ENCODE assay signal across 30 cellular contexts in genomic region chr21:34313116-34313515, GRCh38. TPM values are rescaled to one million over a fixed set of nuclear protein-coding genes. Genes with fewer than 3 reads are reported as not detected.
DNase-seq lines count a peak whose midpoint lies in the region; FAIRE-seq and TF ChIP-seq lines count a peak whose summit lies in the region.
"Had no signal": no experiment of that assay in that cellular context is flagged by ENCODE, and none has a peak within 500 bp of the region (broad histone marks: within the 10 kb centered on the region; RNA-seq: fewer than 3 reads in every experiment).

No MANE protein-coding gene starts in this region.

- peak; percentile 73 for FAIRE-seq in keratinocyte (lab: Jason Lieb, UNC)

- H3K9me3 Mint-ChIP-seq in glutamatergic neuron (ENCODE audit: unreplicated experiment) = peaks cover 2% of the 10 kb centered on the region
- no peaks in the 10 kb centered on the region for H3K9me3 Mint-ChIP-seq in endothelial cell (ENCODE audit: unreplicated experiment)
- H3K9me3 Mint-ChIP-seq: naive B cell; stimulated activated naive B cell treated with anti-CD40 and anti-IgM and Interleukin-4, amounts not matched to agents 10 μg/mL and 1 μg/mL and 100 μg/mL, for 72 hours had no signal

- peak overlapping the region; percentile 84 for H2AFZ ChIP-seq in keratinocyte (ENCODE audit: control insufficient read depth, low read length)

- no peaks in the 10 kb centered on the region for H3K9me1 ChIP-seq in keratinocyte (ENCODE audit: control insufficient read depth, extremely low read depth, insufficient read depth, low read length)

- no peaks in the 10 kb centered on the region for H3K36me3 ChIP-seq in keratinocyte (ENCODE audit: control insufficient read depth in 2 of 2, extremely low read depth in 1 of 2, insufficient read depth in 2 of 2, low read length in 2 of 2)
- H3K36me3 ChIP-seq: BLaER1, esophagus muscularis mucosa, MG63, SJCRH30, suprapubic skin, uterus had no signal

- H3K4me1 Mint-ChIP-seq in glutamatergic neuron (ENCODE audit: low read depth, unreplicated experiment) = peaks cover 8% of the 10 kb centered on the region
- peaks cover 15% of the 10 kb centered on the region for H3K4me1 Mint-ChIP-seq in endothelial cell (ENCODE audit: unreplicated experiment)
- H3K4me1 Mint-ChIP-seq: brain; naive B cell; stimulated activated naive B cell treated with anti-CD40 and anti-IgM and Interleukin-4, amounts not matched to agents 10 μg/mL and 1 μg/mL and 100 μg/mL, for 72 hours had no signal

- H3K4me3 Mint-ChIP-seq in glutamatergic neuron (ENCODE audit: unreplicated experiment) (no peak overlapping the region), endothelial cell (ENCODE audit: unreplicated experiment) (no peak overlapping the region)
- H3K4me3 Mint-ChIP-seq: brain; naive B cell; stimulated activated naive B cell treated with anti-CD40 and anti-IgM and Interleukin-4, amounts not matched to agents 10 μg/mL and 1 μg/mL and 100 μg/mL, for 72 hours had no signal

- no peaks in the 10 kb centered on the region for H4K20me1 ChIP-seq in keratinocyte (ENCODE audit: control insufficient read depth, extremely low read depth, insufficient read depth, low read length)
- H4K20me1 ChIP-seq: BLaER1 had no signal

- no peaks in the 10 kb centered on the region for H3K27me3 ChIP-seq in keratinocyte (ENCODE audit: control insufficient read depth, extremely low read depth, insufficient read depth, low read length)
- H3K27me3 ChIP-seq: BLaER1, esophagus muscularis mucosa, MG63, suprapubic skin, uterus had no signal

- no peak for TF ChIP-seq CTCF in cardiac fibroblast (IDR thresholded peaks at IDR 0.05; ENCODE audit: low read depth, low read length)
- no peak for TF ChIP-seq CTCF in keratinocyte (optimal IDR thresholded peaks at IDR 0.05 in 1 of 3, IDR thresholded peaks at IDR 0.05 in 1 of 3, conservative IDR thresholded peaks at IDR 0.05 in 1 of 3; ENCODE audit: extremely low read depth in 1 of 3, insufficient read depth in 2 of 3, low read length in 3 of 3)
- no peak for TF ChIP-seq CTCF in glutamatergic neuron (IDR thresholded peaks at IDR 0.05; ENCODE audit: partially characterized antibody, unreplicated experiment)
- TF ChIP-seq CTCF in endothelial cell (IDR thresholded peaks at IDR 0.05; ENCODE audit: unreplicated experiment) = no peak

- H3K9ac ChIP-seq in keratinocyte (ENCODE audit: control insufficient read depth, extremely low read depth, insufficient read depth, low read length) = no peak overlapping the region
- H3K9ac ChIP-seq: BLaER1 had no signal

- DNase-seq in Daoy (ENCODE audit: low read depth) = peak; percentile 32
- DNase-seq in HT1080 (ENCODE audit: low read depth) = peak; percentile 71
- DNase-seq in cardiac fibroblast (ENCODE audit: low read depth in 2 of 2) = peak; percentile 28 to 30
- no peak for DNase-seq in keratinocyte (ENCODE audit: low read depth, low spot score)
- no peak for DNase-seq in putamen (ENCODE audit: low spot score)
- no peak for DNase-seq in glutamatergic neuron
- DNase-seq in NCI-H748 treated with DMSO at 0.1 percent for 48 hours (lab: John Stamatoyannopoulos, UW) = no peak
- DNase-seq in endothelial cell (ENCODE audit: low spot score) = no peak
- DNase-seq: ACHN; activated gamma-delta T cell; COR-L47; DMS79 treated with DMSO at 0.1 percent for 48 hours; effector memory CD4-positive, alpha-beta T cell; left colon; MG63; naive B cell; NCI-H146; NCI-H510A; right cardiac atrium; SJCRH30; stimulated activated CD4-positive, alpha-beta T cell treated with anti-CD3 and anti-CD28 coated beads, Interleukin-4, amount 100 ng/mL, for 24 hours; stimulated activated naive B cell treated with anti-CD40 and anti-IgM and Interleukin-4, amounts not matched to agents 10 μg/mL and 1 μg/mL and 100 μg/mL, for 72 hours; uterus had no signal

- no peaks in the 10 kb centered on the region for H3K9me3 ChIP-seq in keratinocyte (ENCODE audit: control insufficient read depth, low read depth, low read length)
- H3K9me3 ChIP-seq: BLaER1, esophagus muscularis mucosa, MG63, suprapubic skin, uterus had no signal

- dilution Hi-C loops in keratinocyte (cut with MboI; ENCODE audit: extremely low pct_ligation_motif_present, low sequenced_read_pairs) = no loop called here

- H3K36me3 Mint-ChIP-seq in glutamatergic neuron (ENCODE audit: unreplicated experiment) (no peaks in the 10 kb centered on the region), endothelial cell (ENCODE audit: low read depth, unreplicated experiment) (no peaks in the 10 kb centered on the region)
- H3K36me3 Mint-ChIP-seq: brain; naive B cell; stimulated activated naive B cell treated with anti-CD40 and anti-IgM and Interleukin-4, amounts not matched to agents 10 μg/mL and 1 μg/mL and 100 μg/mL, for 72 hours had no signal

- peaks cover 4% of the 10 kb centered on the region for H3K27me3 Mint-ChIP-seq in glutamatergic neuron (ENCODE audit: unreplicated experiment)
- no peaks in the 10 kb centered on the region for H3K27me3 Mint-ChIP-seq in endothelial cell (ENCODE audit: unreplicated experiment)

- H3K27ac Mint-ChIP-seq in glutamatergic neuron (ENCODE audit: unreplicated experiment) (no peak overlapping the region), endothelial cell (ENCODE audit: unreplicated experiment) (no peak overlapping the region)
- H3K27ac Mint-ChIP-seq: naive B cell; stimulated activated naive B cell treated with anti-CD40 and anti-IgM and Interleukin-4, amounts not matched to agents 10 μg/mL and 1 μg/mL and 100 μg/mL, for 72 hours had no signal

- H3K4me1 ChIP-seq in keratinocyte (ENCODE audit: control insufficient read depth, extremely low read depth, insufficient read depth, low read length) = peaks cover 9% of the 10 kb centered on the region
- H3K4me1 ChIP-seq: BLaER1, esophagus muscularis mucosa, SJCRH30, suprapubic skin, uterus had no signal

- no peaks in the 10 kb centered on the region for H3K79me2 ChIP-seq in keratinocyte (ENCODE audit: control insufficient read depth, insufficient read depth, low read length)

- H3K4me3 ChIP-seq in cardiac fibroblast (replicated peaks in 1 of 2; ENCODE audit: low read depth in 2 of 2, low read length in 2 of 2) = no peak overlapping the region
- H3K4me3 ChIP-seq in keratinocyte (ENCODE audit: control insufficient read depth in 2 of 3, extremely low read depth in 1 of 3, insufficient read depth in 2 of 3, low read depth in 1 of 3, low read length in 3 of 3) = no peak overlapping the region
- H3K4me3 ChIP-seq: BLaER1, esophagus muscularis mucosa, MG63, SJCRH30, suprapubic skin, uterus had no signal

- peak overlapping the region; percentile 58 for H3K4me2 ChIP-seq in keratinocyte (ENCODE audit: control insufficient read depth, extremely low read depth, insufficient read depth, low read depth, low read length)
- H3K4me2 ChIP-seq: BLaER1 had no signal

- no peak overlapping the region for H3K27ac ChIP-seq in keratinocyte (ENCODE audit: control insufficient read depth, insufficient read depth, low read length)
- H3K27ac ChIP-seq: BLaER1, esophagus muscularis mucosa, SJCRH30, suprapubic skin, uterus had no signal

RNA-seq across cellular contexts. Expression of gene KCNE2, which starts 50.7 kb away (rescaled TPM):
- not detected in 2 replicates for total RNA-seq in Daoy (2014; rRNA removed; shearing (Covaris generic))
- total RNA-seq in HT1080 (2014; rRNA removed; shearing (Covaris generic)) = not detected in 2 replicates
- polyA plus RNA-seq in HT1080 (2015; cell fraction: cytosol; rRNA removed) = not detected in 2 replicates
- not detected in 2 replicates for polyA plus RNA-seq in HT1080 (2015; cell fraction: nucleus; rRNA removed)
- polyA plus RNA-seq in keratinocyte = not detected in 3 replicates
- not detected for polyA plus RNA-seq in keratinocyte (2011; ENCODE audit: low read depth)
- 0.07 TPM in 1 of 2 replicates, not detected in the other for polyA plus RNA-seq in keratinocyte (2011; cell fraction: cytosol; rRNA removed)
- not detected in 2 replicates for polyA plus RNA-seq in keratinocyte (2011; cell fraction: nucleus; rRNA removed)
- 0.31 and 0.54 TPM in 2 replicates for polyA plus RNA-seq in keratinocyte (2012; ENCODE audit: low replicate concordance)
- polyA minus RNA-seq in keratinocyte = not detected in 3 replicates
- not detected for polyA minus RNA-seq in keratinocyte (2011; cell fraction: cytosol; rRNA and poly(A)+ RNA removed)
- not detected in 2 replicates for polyA minus RNA-seq in keratinocyte (2011; cell fraction: nucleus; rRNA and poly(A)+ RNA removed)
- total RNA-seq in glutamatergic neuron (ENCODE audit: unreplicated experiment) (not detected), endothelial cell (ENCODE audit: unreplicated experiment) (not detected)
- total RNA-seq: left colon; mesenteric fat pad; omental fat pad; suprapubic skin; T-helper 1 cell treated with Interleukin-12 subunit alpha and Interleukin-12 subunit beta and Interleukin-4 antibody, amounts not matched to agents 30 ng/mL and 1 ng/mL, for 36 hours had no signal

Comparison
In these comparisons a context has a peak if more than half of its experiments do, and no peak if none do; other contexts are left out.
1. DNase-seq: peak in Daoy (single experiment), HT1080 (single experiment) and cardiac fibroblast (2 of 2); none in keratinocyte (single experiment), putamen (single experiment), glutamatergic neuron (single experiment), NCI-H748 treated with DMSO at 0.1 percent for 48 hours (single experiment) and endothelial cell (single experiment).